15 cellular contexts compared by ENCODE assay signal in genomic region chr15:81189583-81190283, GRCh38. TPM values are rescaled to one million over a fixed set of nuclear protein-coding genes. Genes with fewer than 3 reads are reported as not detected.
DNase-seq lines count a peak whose midpoint lies in the region; ATAC-seq and TF ChIP-seq lines count a peak whose summit lies in the region.
"Had no signal": no experiment of that assay in that cellular context is flagged by ENCODE, and none has a peak within 500 bp of the region (broad histone marks: within the 10 kb centered on the region; RNA-seq: fewer than 3 reads in every experiment).

No MANE protein-coding gene starts in this region.

- H3K4me1 ChIP-seq in ACC112 (ENCODE audit: control insufficient read depth, insufficient read depth, low read length, unreplicated experiment) (peaks cover 20% of the 10 kb centered on the region), trophoblast cell (ENCODE audit: control insufficient read depth in 1 of 2, insufficient read depth in 2 of 2, low read length in 2 of 2) (no peaks in the 10 kb centered on the region)

- H2BK5ac ChIP-seq in trophoblast cell (ENCODE audit: low read depth, low read length, poor library complexity): no peak overlapping the region

- no peak overlapping the region for H3K18ac ChIP-seq in trophoblast cell (ENCODE audit: low read length)

- H4K12ac ChIP-seq in trophoblast cell (ENCODE audit: low read depth, low read length): no peak overlapping the region

- H2BK12ac ChIP-seq in trophoblast cell (ENCODE audit: low read length): no peak overlapping the region

- H4K8ac ChIP-seq in trophoblast cell (ENCODE audit: low read depth, low read length): no peak overlapping the region

- no peak overlapping the region for H2BK120ac ChIP-seq in trophoblast cell (ENCODE audit: insufficient read depth, low read length, poor library complexity)

- WGBS in trophoblast cell (ENCODE audit: extremely low coverage, insufficient coverage, insufficient read length): no CpG with 5 or more reads among the region's 11 CpGs

- no peak overlapping the region for H3K14ac ChIP-seq in trophoblast cell (ENCODE audit: low read length)

- H3K4ac ChIP-seq in trophoblast cell (ENCODE audit: low read depth, low read length): no peak overlapping the region

- H3K9ac ChIP-seq in trophoblast cell (ENCODE audit: low read length): no peak overlapping the region

- H3K27me3 ChIP-seq in ACC112 (ENCODE audit: insufficient read depth, low read length): no peaks in the 10 kb centered on the region
- H3K27me3 ChIP-seq in trophoblast cell (ENCODE audit: insufficient read depth, low read length): no peaks in the 10 kb centered on the region

- no peak for TF ChIP-seq CTCF in fibroblast of pulmonary artery (IDR thresholded peaks at IDR 0.05; ENCODE audit: low read length, missing control alignments)

- no peaks in the 10 kb centered on the region for H3K79me2 ChIP-seq in ACC112 (ENCODE audit: control insufficient read depth, insufficient read depth, low read length, unreplicated experiment)
- no peaks in the 10 kb centered on the region for H3K79me2 ChIP-seq in trophoblast cell (ENCODE audit: control insufficient read depth, insufficient read depth, low read length, poor library complexity)

- H3K36me3 ChIP-seq in ACC112 (ENCODE audit: insufficient read depth, low read length) (no peaks in the 10 kb centered on the region), trophoblast cell (ENCODE audit: control insufficient read depth in 1 of 2, insufficient read depth in 2 of 2, low read length in 2 of 2) (no peaks in the 10 kb centered on the region)

- no peak overlapping the region for H4K91ac ChIP-seq in trophoblast cell (ENCODE audit: low read depth, low read length)

- DNase-seq in RPMI7951 (ENCODE audit: low read depth) (peak; percentile 94), fibroblast of pulmonary artery (ENCODE audit: low read depth) (peak; percentile 99), trophoblast cell (peak; percentile 60 to 77), activated T-cell treated with anti-CD3 and anti-CD28 coated beads for 4 hours (no peak), COR-L47 (lab: John Stamatoyannopoulos, UW) (no peak), NCI-H2029 (lab: John Stamatoyannopoulos, UW) (no peak)
- DNase-seq: activated T-cell treated with anti-CD3 and anti-CD28 coated beads, Interleukin-2, amount 50 U/mL, for 24 hours; AML-193; dermis blood vessel endothelial cell; KBM-7; NCI-H526; T-helper 9 cell had no signal

- ATAC-seq in HG02623 (IDR thresholded peaks at IDR 0.05; ENCODE audit: unreplicated experiment): no peak
- ATAC-seq: left lobe of liver had no signal

- H3K4me2 ChIP-seq in trophoblast cell (ENCODE audit: low read length): no peak overlapping the region

- peak overlapping the region; percentile 68 for H2AFZ ChIP-seq in ACC112 (ENCODE audit: low read length, unreplicated experiment)
- H2AFZ ChIP-seq in trophoblast cell (ENCODE audit: insufficient read depth, low read length, poor library complexity): no peak overlapping the region

- H2AK5ac ChIP-seq in trophoblast cell (ENCODE audit: low read length): no peak overlapping the region

- peak overlapping the region; percentile 85 for H3K27ac ChIP-seq in ACC112 (ENCODE audit: low read depth, low read length)
- H3K27ac ChIP-seq in trophoblast cell (ENCODE audit: low read depth, low read length): no peak overlapping the region

- H3K4me3 ChIP-seq in ACC112 (ENCODE audit: low read depth, low read length) (peak overlapping the region; percentile 28; the same call in 1 of the 2 replicates), fibroblast of pulmonary artery (replicated peaks; ENCODE audit: low read depth, low read length) (no peak overlapping the region), trophoblast cell (ENCODE audit: low read depth, low read length) (no peak overlapping the region)

- no peak overlapping the region for H3K23ac ChIP-seq in trophoblast cell (ENCODE audit: low read length)

- H3K9me3 ChIP-seq in trophoblast cell (ENCODE audit: insufficient read depth, low read depth, low read length): no peaks in the 10 kb centered on the region

- no peaks in the 10 kb centered on the region for H3K79me1 ChIP-seq in trophoblast cell (ENCODE audit: low read length)

RNA-seq across cellular contexts. Expression of gene IL16, which starts 6.9 kb away (rescaled TPM):
- total RNA-seq in RPMI7951 (2014; rRNA removed; shearing (Covaris generic)): 0.96 and 1.4 TPM in 2 replicates
- 0.14 and 0.33 TPM in 2 replicates for polyA plus RNA-seq in trophoblast cell (2013)

RNA-seq across cellular contexts. Expression of gene CFAP161, which starts 55.7 kb away (rescaled TPM):
- total RNA-seq in RPMI7951 (2014; rRNA removed; shearing (Covaris generic)): 0.36 and 0.59 TPM in 2 replicates
- polyA plus RNA-seq in trophoblast cell (2013): not detected in 2 replicates

Comparison
In these comparisons a context has a peak if more than half of its experiments do, and no peak if none do; other contexts are left out.
1. DNase-seq: peak in RPMI7951 (single experiment), fibroblast of pulmonary artery (single experiment) and trophoblast cell (2 of 2); none in activated T-cell treated with anti-CD3 and anti-CD28 coated beads for 4 hours (single experiment), COR-L47 (single experiment) and NCI-H2029 (single experiment).